Comparison of ENCODE assay signal across 22 cellular contexts in genomic region chr11:58135171-58135570, GRCh38. TPM values are rescaled to one million over a fixed set of nuclear protein-coding genes. Genes with fewer than 3 reads are reported as not detected.
"Had no signal": no experiment of that assay in that cellular context is flagged by ENCODE, and none has a peak within 500 bp of the region (broad histone marks: within the 10 kb centered on the region; RNA-seq: fewer than 3 reads in every experiment).

No MANE protein-coding gene starts in this region.

- H3K27me3 Mint-ChIP-seq: dendritic cell treated with granulocyte-macrophage colony-stimulating factor and Interleukin-4, amounts not matched to agents 40 ng/mL and 50 ng/mL, for 4 days had no signal

- H3K4me3 Mint-ChIP-seq: dendritic cell treated with granulocyte-macrophage colony-stimulating factor and Interleukin-4, amounts not matched to agents 40 ng/mL and 50 ng/mL, for 4 days; effector memory CD8-positive, alpha-beta T cell; endodermal cell had no signal

- H3K27ac Mint-ChIP-seq: dendritic cell treated with granulocyte-macrophage colony-stimulating factor and Interleukin-4, amounts not matched to agents 40 ng/mL and 50 ng/mL, for 4 days; effector memory CD8-positive, alpha-beta T cell; endodermal cell had no signal

- H3K9me3 Mint-ChIP-seq: dendritic cell treated with granulocyte-macrophage colony-stimulating factor and Interleukin-4, amounts not matched to agents 40 ng/mL and 50 ng/mL, for 4 days; effector memory CD8-positive, alpha-beta T cell; endodermal cell had no signal

- DNase-seq: colonic mucosa; cortex of kidney; dermis blood vessel endothelial cell; effector CD4-positive, alpha-beta T cell; effector CD8-positive, alpha-beta T cell; effector memory CD4-positive, alpha-beta T cell; effector memory CD8-positive, alpha-beta T cell; endodermal cell; erythroblast; esophagus squamous epithelium; foreskin fibroblast; foreskin keratinocyte; foreskin melanocyte; gastrocnemius medialis; glutamatergic neuron; head of caudate nucleus; heart left ventricle; heart right ventricle had no signal

RNA-seq across cellular contexts. Expression of gene OR9I1, which starts 9.8 kb away (rescaled TPM):
- polyA plus RNA-seq: endothelial cell of umbilical vein, esophagus, fibroblast of lung, foreskin keratinocyte, heart left ventricle, heart right ventricle had no signal

RNA-seq across cellular contexts. Expression of gene OR9Q2, which starts 53.7 kb away (rescaled TPM):
- polyA plus RNA-seq: endothelial cell of umbilical vein, esophagus, fibroblast of lung, foreskin keratinocyte, heart left ventricle, heart right ventricle had no signal
